In the genomic region with DNA sequence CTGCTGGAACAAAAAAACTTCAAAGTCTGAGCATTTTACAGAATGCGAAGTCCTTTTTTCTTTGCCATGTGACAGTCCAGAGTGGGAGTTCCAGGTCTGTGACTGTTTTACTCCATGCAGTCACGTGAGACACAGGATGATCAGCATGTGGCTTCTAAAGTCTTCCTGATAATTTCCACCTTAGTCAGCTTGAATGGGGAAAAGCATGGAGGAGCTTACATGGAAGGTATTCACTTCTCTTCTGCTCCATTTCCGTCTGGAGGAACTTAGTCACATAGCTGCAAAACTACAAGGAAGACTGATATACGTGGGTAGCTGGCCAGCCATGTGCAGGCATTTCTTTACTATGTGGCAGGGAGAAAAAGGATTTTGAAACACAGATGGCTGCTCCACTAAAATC, we compare ENCODE assay signal across 1 cellular context.
TF ChIP-seq lines count a peak whose summit lies in the region.

No MANE protein-coding gene starts in this region.

TF ChIP-seq in SK-N-SH treated with all-trans-retinoic acid at 6 μM for 48 hours, 23 proteins besides CTCF, POLR2A, EP300 and RAD21 (continued from another document):
- TF ChIP-seq, protein P1, sequence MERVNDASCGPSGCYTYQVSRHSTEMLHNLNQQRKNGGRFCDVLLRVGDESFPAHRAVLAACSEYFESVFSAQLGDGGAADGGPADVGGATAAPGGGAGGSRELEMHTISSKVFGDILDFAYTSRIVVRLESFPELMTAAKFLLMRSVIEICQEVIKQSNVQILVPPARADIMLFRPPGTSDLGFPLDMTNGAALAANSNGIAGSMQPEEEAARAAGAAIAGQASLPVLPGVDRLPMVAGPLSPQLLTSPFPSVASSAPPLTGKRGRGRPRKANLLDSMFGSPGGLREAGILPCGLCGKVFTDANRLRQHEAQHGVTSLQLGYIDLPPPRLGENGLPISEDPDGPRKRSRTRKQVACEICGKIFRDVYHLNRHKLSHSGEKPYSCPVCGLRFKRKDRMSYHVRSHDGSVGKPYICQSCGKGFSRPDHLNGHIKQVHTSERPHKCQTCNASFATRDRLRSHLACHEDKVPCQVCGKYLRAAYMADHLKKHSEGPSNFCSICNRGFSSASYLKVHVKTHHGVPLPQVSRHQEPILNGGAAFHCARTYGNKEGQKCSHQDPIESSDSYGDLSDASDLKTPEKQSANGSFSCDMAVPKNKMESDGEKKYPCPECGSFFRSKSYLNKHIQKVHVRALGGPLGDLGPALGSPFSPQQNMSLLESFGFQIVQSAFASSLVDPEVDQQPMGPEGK (CRISPR knock-in tag; IDR thresholded peaks at IDR 0.05; ENCODE audit: borderline replicate concordance) = no peak
- TF ChIP-seq TCF4 (CRISPR knock-in tag; IDR thresholded peaks at IDR 0.05; ENCODE audit: borderline replicate concordance) (no peak), GLIS3 (CRISPR knock-in tag; IDR thresholded peaks at IDR 0.05) (no peak), ZC3H10 (CRISPR knock-in tag; IDR thresholded peaks at IDR 0.05) (no peak)
- TF ChIP-seq, protein P2, sequence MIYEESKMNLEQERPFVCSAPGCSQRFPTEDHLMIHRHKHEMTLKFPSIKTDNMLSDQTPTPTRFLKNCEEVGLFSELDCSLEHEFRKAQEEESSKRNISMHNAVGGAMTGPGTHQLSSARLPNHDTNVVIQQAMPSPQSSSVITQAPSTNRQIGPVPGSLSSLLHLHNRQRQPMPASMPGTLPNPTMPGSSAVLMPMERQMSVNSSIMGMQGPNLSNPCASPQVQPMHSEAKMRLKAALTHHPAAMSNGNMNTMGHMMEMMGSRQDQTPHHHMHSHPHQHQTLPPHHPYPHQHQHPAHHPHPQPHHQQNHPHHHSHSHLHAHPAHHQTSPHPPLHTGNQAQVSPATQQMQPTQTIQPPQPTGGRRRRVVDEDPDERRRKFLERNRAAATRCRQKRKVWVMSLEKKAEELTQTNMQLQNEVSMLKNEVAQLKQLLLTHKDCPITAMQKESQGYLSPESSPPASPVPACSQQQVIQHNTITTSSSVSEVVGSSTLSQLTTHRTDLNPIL (CRISPR knock-in tag; IDR thresholded peaks at IDR 0.05; ENCODE audit: low read depth) = no peak
- TF ChIP-seq, protein P3, sequence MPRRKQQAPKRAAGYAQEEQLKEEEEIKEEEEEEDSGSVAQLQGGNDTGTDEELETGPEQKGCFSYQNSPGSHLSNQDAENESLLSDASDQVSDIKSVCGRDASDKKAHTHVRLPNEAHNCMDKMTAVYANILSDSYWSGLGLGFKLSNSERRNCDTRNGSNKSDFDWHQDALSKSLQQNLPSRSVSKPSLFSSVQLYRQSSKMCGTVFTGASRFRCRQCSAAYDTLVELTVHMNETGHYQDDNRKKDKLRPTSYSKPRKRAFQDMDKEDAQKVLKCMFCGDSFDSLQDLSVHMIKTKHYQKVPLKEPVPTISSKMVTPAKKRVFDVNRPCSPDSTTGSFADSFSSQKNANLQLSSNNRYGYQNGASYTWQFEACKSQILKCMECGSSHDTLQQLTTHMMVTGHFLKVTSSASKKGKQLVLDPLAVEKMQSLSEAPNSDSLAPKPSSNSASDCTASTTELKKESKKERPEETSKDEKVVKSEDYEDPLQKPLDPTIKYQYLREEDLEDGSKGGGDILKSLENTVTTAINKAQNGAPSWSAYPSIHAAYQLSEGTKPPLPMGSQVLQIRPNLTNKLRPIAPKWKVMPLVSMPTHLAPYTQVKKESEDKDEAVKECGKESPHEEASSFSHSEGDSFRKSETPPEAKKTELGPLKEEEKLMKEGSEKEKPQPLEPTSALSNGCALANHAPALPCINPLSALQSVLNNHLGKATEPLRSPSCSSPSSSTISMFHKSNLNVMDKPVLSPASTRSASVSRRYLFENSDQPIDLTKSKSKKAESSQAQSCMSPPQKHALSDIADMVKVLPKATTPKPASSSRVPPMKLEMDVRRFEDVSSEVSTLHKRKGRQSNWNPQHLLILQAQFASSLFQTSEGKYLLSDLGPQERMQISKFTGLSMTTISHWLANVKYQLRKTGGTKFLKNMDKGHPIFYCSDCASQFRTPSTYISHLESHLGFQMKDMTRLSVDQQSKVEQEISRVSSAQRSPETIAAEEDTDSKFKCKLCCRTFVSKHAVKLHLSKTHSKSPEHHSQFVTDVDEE (CRISPR knock-in tag; IDR thresholded peaks at IDR 0.05) = no peak
- TF ChIP-seq, protein P4, sequence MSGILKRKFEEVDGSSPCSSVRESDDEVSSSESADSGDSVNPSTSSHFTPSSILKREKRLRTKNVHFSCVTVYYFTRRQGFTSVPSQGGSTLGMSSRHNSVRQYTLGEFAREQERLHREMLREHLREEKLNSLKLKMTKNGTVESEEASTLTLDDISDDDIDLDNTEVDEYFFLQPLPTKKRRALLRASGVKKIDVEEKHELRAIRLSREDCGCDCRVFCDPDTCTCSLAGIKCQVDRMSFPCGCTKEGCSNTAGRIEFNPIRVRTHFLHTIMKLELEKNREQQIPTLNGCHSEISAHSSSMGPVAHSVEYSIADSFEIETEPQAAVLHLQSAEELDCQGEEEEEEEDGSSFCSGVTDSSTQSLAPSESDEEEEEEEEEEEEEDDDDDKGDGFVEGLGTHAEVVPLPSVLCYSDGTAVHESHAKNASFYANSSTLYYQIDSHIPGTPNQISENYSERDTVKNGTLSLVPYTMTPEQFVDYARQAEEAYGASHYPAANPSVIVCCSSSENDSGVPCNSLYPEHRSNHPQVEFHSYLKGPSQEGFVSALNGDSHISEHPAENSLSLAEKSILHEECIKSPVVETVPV (CRISPR knock-in tag; IDR thresholded peaks at IDR 0.05) = no peak
